Comparison of ENCODE assay signal across 14 cellular contexts in genomic region chr3:25904248-25904647, GRCh38.
DNase-seq lines count a peak whose midpoint lies in the region; ATAC-seq and TF ChIP-seq lines count a peak whose summit lies in the region.
"Had no signal": no experiment of that assay in that cellular context is flagged by ENCODE, and none has a peak within 500 bp of the region (broad histone marks: within the 10 kb centered on the region; RNA-seq: fewer than 3 reads in every experiment).

No MANE protein-coding gene starts in this region.

- peak; percentile 19 for TF ChIP-seq CTCF in NB4 (IDR thresholded peaks at IDR 0.05; ENCODE audit: low read depth, low read length)
- peak in 32 of 56 donors; percentile 7 to 42 (median 24) for TF ChIP-seq CTCF in dorsolateral prefrontal cortex (IDR thresholded peaks at IDR 0.05 in 54 of 56, conservative IDR thresholded peaks at IDR 0.05 in 2 of 56; ENCODE audit: low read depth in 1 of 56, partially characterized antibody in 56 of 56)
- TF ChIP-seq CTCF in mesothelial cell of epicardium (IDR thresholded peaks at IDR 0.05; ENCODE audit: unreplicated experiment), result no peak
- peak in 1 of 4 donors; percentile 8 for TF ChIP-seq CTCF in right lobe of liver (IDR thresholded peaks at IDR 0.05)

- no peaks in the 10 kb centered on the region for H3K36me3 ChIP-seq in right lobe of liver

- peak overlapping the region in 1 of 59 donors; percentile 3 for H3K27ac ChIP-seq in dorsolateral prefrontal cortex
- no peak overlapping the region for H3K27ac ChIP-seq in right lobe of liver
- H3K27ac ChIP-seq: coronary artery, parathyroid adenoma had no signal

- WGBS in right lobe of liver (ENCODE audit: insufficient coverage, low coverage, low lambda C conversion rate, missing lambda C conversion rate), result 66% methylated on average over 3 of the region's 3 CpGs

- in situ Hi-C loops in G401 (cut with HindIII; ENCODE audit: low sequenced_read_pairs), result no loop called here

- intact Hi-C loops in dorsolateral prefrontal cortex (cut with DNase I) (no loop called here), right lobe of liver (cut with DNase I) (no loop called here)

- H3K27me3 Mint-ChIP-seq in mesothelial cell of epicardium (ENCODE audit: low read depth), result no peaks in the 10 kb centered on the region
- no peaks in the 10 kb centered on the region for H3K27me3 Mint-ChIP-seq in activated T-cell treated with anti-CD3 and anti-CD28 coated beads, Interleukin-2, amount 50 U/mL, for 24 hours
- H3K27me3 Mint-ChIP-seq: activated naive CD8-positive, alpha-beta T cell had no signal

- TF ChIP-seq POLR2A in NB4 (IDR thresholded peaks at IDR 0.05; ENCODE audit: extremely low read depth, insufficient read length), result no peak
- no peak for TF ChIP-seq POLR2A in right lobe of liver (IDR thresholded peaks at IDR 0.05)

- ATAC-seq in HG03159 (IDR thresholded peaks at IDR 0.05; ENCODE audit: unreplicated experiment) (no peak), right lobe of liver (no peak)

- H3K9me3 ChIP-seq in right lobe of liver, result no peaks in the 10 kb centered on the region

- peak overlapping the region; percentile 53 for H3K27ac Mint-ChIP-seq in mesothelial cell of epicardium
- no peak overlapping the region for H3K27ac Mint-ChIP-seq in activated T-cell treated with anti-CD3 and anti-CD28 coated beads, Interleukin-2, amount 50 U/mL, for 24 hours
- H3K27ac Mint-ChIP-seq: activated naive CD8-positive, alpha-beta T cell had no signal

- no peak overlapping the region for H3K4me3 Mint-ChIP-seq in mesothelial cell of epicardium
- no peak overlapping the region for H3K4me3 Mint-ChIP-seq in activated T-cell treated with anti-CD3 and anti-CD28 coated beads, Interleukin-2, amount 50 U/mL, for 24 hours
- H3K4me3 Mint-ChIP-seq: activated naive CD8-positive, alpha-beta T cell; CD8-positive, alpha-beta memory T cell had no signal

- no peaks in the 10 kb centered on the region for H3K4me1 ChIP-seq in right lobe of liver
- H3K4me1 ChIP-seq: parathyroid adenoma had no signal

- H3K36me3 Mint-ChIP-seq in mesothelial cell of epicardium, result no peaks in the 10 kb centered on the region
- H3K36me3 Mint-ChIP-seq in activated T-cell treated with anti-CD3 and anti-CD28 coated beads, Interleukin-2, amount 50 U/mL, for 24 hours (ENCODE audit: low read depth), result no peaks in the 10 kb centered on the region
- H3K36me3 Mint-ChIP-seq: CD8-positive, alpha-beta memory T cell had no signal

- no peaks in the 10 kb centered on the region for H3K9me3 Mint-ChIP-seq in mesothelial cell of epicardium
- no peaks in the 10 kb centered on the region for H3K9me3 Mint-ChIP-seq in activated T-cell treated with anti-CD3 and anti-CD28 coated beads, Interleukin-2, amount 50 U/mL, for 24 hours
- H3K9me3 Mint-ChIP-seq: CD8-positive, alpha-beta memory T cell had no signal

- peaks cover 11% of the 10 kb centered on the region for H3K4me1 Mint-ChIP-seq in mesothelial cell of epicardium
- peaks cover 14% of the 10 kb centered on the region for H3K4me1 Mint-ChIP-seq in activated T-cell treated with anti-CD3 and anti-CD28 coated beads, Interleukin-2, amount 50 U/mL, for 24 hours (ENCODE audit: low read depth)

- H3K27me3 ChIP-seq in dorsolateral prefrontal cortex (no peaks in the 10 kb centered on the region), right lobe of liver (no peaks in the 10 kb centered on the region)

- peak; percentile 65 for DNase-seq in G401 (ENCODE audit: low spot score)
- DNase-seq in NB4 (ENCODE audit: low read depth), result peak; percentile 6
- no peak for DNase-seq in dorsolateral prefrontal cortex
- no peak for DNase-seq in mesothelial cell of epicardium (ENCODE audit: low spot score in 2 of 2, unreplicated experiment in 2 of 2)
- DNase-seq in activated CD4-positive, alpha-beta T cell treated with anti-CD3 and anti-CD28 coated beads for 4 hours, result no peak
- no peak for DNase-seq in right lobe of liver
- no peak for DNase-seq in activated T-cell treated with anti-CD3 and anti-CD28 coated beads, Interleukin-2, amount 50 U/mL, for 24 hours
- DNase-seq: CD8-positive, alpha-beta memory T cell; HCEC 1CT; stimulated activated CD4-positive, alpha-beta T cell treated with anti-CD3 and anti-CD28 coated beads, Interleukin-4, amount 100 ng/mL, for 4 hours had no signal

- H3K4me3 ChIP-seq in NB4 (ENCODE audit: low read depth, low read length), result no peak overlapping the region
- no peak overlapping the region for H3K4me3 ChIP-seq in dorsolateral prefrontal cortex
- H3K4me3 ChIP-seq in right lobe of liver, result no peak overlapping the region
- H3K4me3 ChIP-seq: coronary artery had no signal

Comparison
In these comparisons a context has a peak if more than half of its experiments do, and no peak if none do; other contexts are left out.
1. DNase-seq: peak in G401 (single experiment) and NB4 (single experiment); none in dorsolateral prefrontal cortex (0 of 10), mesothelial cell of epicardium (0 of 2), activated CD4-positive, alpha-beta T cell treated with anti-CD3 and anti-CD28 coated beads for 4 hours (0 of 2), right lobe of liver (0 of 3) and activated T-cell treated with anti-CD3 and anti-CD28 coated beads, Interleukin-2, amount 50 U/mL, for 24 hours (single experiment).